In the genomic region with DNA sequence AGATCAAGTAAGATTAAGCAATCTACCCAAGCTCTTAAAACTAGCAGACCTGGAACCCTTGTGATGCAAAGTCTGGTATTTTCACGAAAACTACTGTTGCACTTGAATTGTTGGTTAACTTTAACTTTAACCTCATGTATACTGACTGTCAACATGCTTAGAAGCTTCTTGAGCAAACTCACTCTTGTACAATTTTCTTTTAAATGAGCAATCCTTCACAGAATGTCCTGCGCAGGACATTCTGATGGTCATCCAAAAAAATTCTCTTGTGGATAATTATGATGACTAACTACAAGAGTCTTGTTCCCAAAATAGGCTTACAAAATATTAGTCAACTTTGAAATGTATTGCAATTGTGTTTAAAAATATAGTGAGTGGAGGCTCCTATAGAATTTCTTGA, we compare ENCODE assay signal across 20 cellular contexts. TPM values are rescaled to one million over a fixed set of nuclear protein-coding genes. Genes with fewer than 3 reads are reported as not detected.
DNase-seq lines count a peak whose midpoint lies in the region; ATAC-seq and TF ChIP-seq lines count a peak whose summit lies in the region.
"Had no signal": no experiment of that assay in that cellular context is flagged by ENCODE, and none has a peak within 500 bp of the region (broad histone marks: within the 10 kb centered on the region; RNA-seq: fewer than 3 reads in every experiment).

No MANE protein-coding gene starts in this region.

- H3K36me3 ChIP-seq in ACC112 (ENCODE audit: insufficient read depth, low read length) = no peaks in the 10 kb centered on the region
- H3K36me3 ChIP-seq in IMR-90 (ENCODE audit: control insufficient read depth, insufficient read depth, low read length) = no peaks in the 10 kb centered on the region
- H3K36me3 ChIP-seq: adrenal gland had no signal

- no peaks in the 10 kb centered on the region for H3K9me3 Mint-ChIP-seq in activated naive CD8-positive, alpha-beta T cell treated with anti-CD3 and anti-CD28 coated beads for 36 hours
- H3K9me3 Mint-ChIP-seq: mesothelial cell of epicardium had no signal

- no peak overlapping the region for H2AK5ac ChIP-seq in IMR-90 (ENCODE audit: low read depth, low read length)

- no peaks in the 10 kb centered on the region for H3K36me3 Mint-ChIP-seq in activated naive CD8-positive, alpha-beta T cell treated with anti-CD3 and anti-CD28 coated beads for 36 hours
- H3K36me3 Mint-ChIP-seq: CD8-positive, alpha-beta memory T cell; mesothelial cell of epicardium; T-cell had no signal

- H3K4me3 ChIP-seq in ACC112 (ENCODE audit: low read depth, low read length) (peak overlapping the region; percentile 22; the same call in 1 of the 2 replicates), IMR-90 (ENCODE audit: insufficient read depth, low read depth, low read length) (no peak overlapping the region)
- H3K4me3 ChIP-seq: A549, adrenal gland had no signal

- intact Hi-C loops in IMR-90 (cut with micrococcal nuclease) = no loop called here

- DNase-seq in IMR-90 (peak; percentile 21), dedifferentiated amniotic fluid mesenchymal stem cell (ENCODE audit: extremely low spot score) (peak; percentile 61), hepatic stellate cell (ENCODE audit: low spot score) (peak; percentile 44), KG1 (lab: John Stamatoyannopoulos, UW) (no peak)
- no peak for DNase-seq in activated T-cell treated with anti-CD3 and anti-CD28 coated beads, Interleukin-2, amount 50 U/mL, for 1 hour
- no peak for DNase-seq in activated naive CD8-positive, alpha-beta T cell treated with anti-CD3 and anti-CD28 coated beads for 36 hours
- DNase-seq: activated CD8-positive, alpha-beta T cell treated with anti-CD3 and anti-CD28 coated beads, Interleukin-2, amount 10 ng/mL, durations not matched to agents 7 days and 5 days; adrenal gland; CD8-positive, alpha-beta memory T cell; cortex of kidney; kidney; MM.1S; NCI-H187; NCI-H226; retina; T-cell had no signal

- no peak overlapping the region for H3K9ac ChIP-seq in IMR-90 (ENCODE audit: low read depth, low read length)

- H3K27me3 ChIP-seq in ACC112 (ENCODE audit: insufficient read depth, low read length) = no peaks in the 10 kb centered on the region
- H3K27me3 ChIP-seq in IMR-90 (ENCODE audit: control insufficient read depth, insufficient read depth, low read length) = no peaks in the 10 kb centered on the region
- H3K27me3 ChIP-seq: adrenal gland had no signal

- no peak overlapping the region for H3K4me2 ChIP-seq in IMR-90 (ENCODE audit: low read depth, low read length)
- H3K4me2 ChIP-seq: A549 had no signal

- no peak overlapping the region for H3K27ac Mint-ChIP-seq in activated naive CD8-positive, alpha-beta T cell treated with anti-CD3 and anti-CD28 coated beads for 36 hours
- H3K27ac Mint-ChIP-seq: activated CD8-positive, alpha-beta T cell treated with anti-CD3 and anti-CD28 coated beads, Interleukin-2, amount 10 ng/mL, durations not matched to agents 7 days and 5 days; CD8-positive, alpha-beta memory T cell; mesothelial cell of epicardium; T-cell had no signal

- dilution Hi-C loops in IMR-90 (cut with HindIII; ENCODE audit: low sequenced_read_pairs, unreplicated experiment) = no loop called here

- no peak overlapping the region for H4K5ac ChIP-seq in IMR-90 (ENCODE audit: low read depth, low read length)

- TF ChIP-seq POLR2A in IMR-90 (IDR thresholded peaks at IDR 0.05; ENCODE audit: low read depth, low read length) = no peak

- no peak overlapping the region for H4K8ac ChIP-seq in IMR-90 (ENCODE audit: low read depth in 2 of 2, low read length in 2 of 2)

- no CpG with 5 or more reads among the region's 2 CpGs for WGBS in IMR-90 (ENCODE audit: extremely low coverage in 2 of 2, insufficient read length in 1 of 2), 2 experiments

- no peaks in the 10 kb centered on the region for H3K27me3 Mint-ChIP-seq in activated naive CD8-positive, alpha-beta T cell treated with anti-CD3 and anti-CD28 coated beads for 36 hours
- H3K27me3 Mint-ChIP-seq: CD8-positive, alpha-beta memory T cell; T-cell had no signal

- no peak overlapping the region for H4K91ac ChIP-seq in IMR-90 (ENCODE audit: insufficient read depth, low read depth, low read length)

- no peak overlapping the region for H2BK120ac ChIP-seq in IMR-90 (ENCODE audit: low read depth, low read length)

- TF ChIP-seq CTCF in IMR-90 (conservative IDR thresholded peaks at IDR 0.05; ENCODE audit: low read depth, low read length) = no peak

- no peak overlapping the region for H2BK5ac ChIP-seq in IMR-90 (ENCODE audit: low read depth, low read length, poor library complexity, severe bottlenecking)

- no peak overlapping the region for H2AFZ ChIP-seq in ACC112 (ENCODE audit: low read length, unreplicated experiment)
- H2AFZ ChIP-seq in IMR-90 (replicated peaks; ENCODE audit: low read length, poor library complexity) = no peak overlapping the region

- H3K4me1 Mint-ChIP-seq in activated naive CD8-positive, alpha-beta T cell treated with anti-CD3 and anti-CD28 coated beads for 36 hours = no peaks in the 10 kb centered on the region
- H3K4me1 Mint-ChIP-seq: CD8-positive, alpha-beta memory T cell; T-cell had no signal

- no peak overlapping the region for H3K4ac ChIP-seq in IMR-90 (ENCODE audit: low read depth, low read length)

- H3K79me1 ChIP-seq in IMR-90 (ENCODE audit: low read depth in 1 of 2, low read length in 2 of 2) = no peaks in the 10 kb centered on the region

- POLR2A ChIA-PET in IMR-90 (lab: Charles Lee; ENCODE audit: unreplicated experiment) = no interaction called here

- in situ Hi-C loops in IMR-90 (cut with MboI; ENCODE audit: low sequenced_read_pairs) = no loop called here

- H2BK15ac ChIP-seq in IMR-90 (ENCODE audit: low read depth, low read length) = no peak overlapping the region

- H3K23ac ChIP-seq in IMR-90 (ENCODE audit: low read depth, low read length) = no peak overlapping the region

- H4K20me1 ChIP-seq in IMR-90 (ENCODE audit: insufficient read depth, low read length) = no peaks in the 10 kb centered on the region

- ATAC-seq in IMR-90 (ENCODE audit: low read depth) = no peak
- ATAC-seq in GM19395 (IDR thresholded peaks at IDR 0.05; ENCODE audit: unreplicated experiment) = no peak
- ATAC-seq: A549; activated CD8-positive, alpha-beta T cell treated with anti-CD3 and anti-CD28 coated beads, Interleukin-2, amount 10 ng/mL, durations not matched to agents 7 days and 5 days; T-cell had no signal

- no peak for TF ChIP-seq RAD21 in IMR-90 (IDR thresholded peaks at IDR 0.05; ENCODE audit: low read length)

- CTCF ChIA-PET in IMR-90 (lab: Yijun Ruan, JAX) = no interaction called here

- H3K9me3 ChIP-seq in IMR-90 (ENCODE audit: control insufficient read depth, insufficient read depth, low read length) = no peaks in the 10 kb centered on the region
- H3K9me3 ChIP-seq: A549, adrenal gland had no signal

- H3K79me2 ChIP-seq in ACC112 (ENCODE audit: control insufficient read depth, insufficient read depth, low read length, unreplicated experiment) = no peaks in the 10 kb centered on the region

- H2AK9ac ChIP-seq in IMR-90 (replicated peaks; ENCODE audit: low read depth, low read length, poor library complexity) = no peak overlapping the region

- H3K4me1 ChIP-seq in ACC112 (ENCODE audit: control insufficient read depth, insufficient read depth, low read length, unreplicated experiment) (peaks cover 28% of the 10 kb centered on the region), IMR-90 (ENCODE audit: control insufficient read depth, insufficient read depth, low read length) (peaks cover under 1% of the 10 kb centered on the region; the same call in 1 of the 2 replicates)
- H3K4me1 ChIP-seq: A549, adrenal gland had no signal

- H3K56ac ChIP-seq in IMR-90 (ENCODE audit: extremely low read depth, insufficient read depth, low read length) = no peak overlapping the region

- H3K4me3 Mint-ChIP-seq in activated naive CD8-positive, alpha-beta T cell treated with anti-CD3 and anti-CD28 coated beads for 36 hours = no peak overlapping the region
- H3K4me3 Mint-ChIP-seq: activated CD8-positive, alpha-beta T cell treated with anti-CD3 and anti-CD28 coated beads, Interleukin-2, amount 10 ng/mL, durations not matched to agents 7 days and 5 days; CD8-positive, alpha-beta memory T cell; mesothelial cell of epicardium; T-cell had no signal

- peak overlapping the region; percentile 85 for H3K27ac ChIP-seq in ACC112 (ENCODE audit: low read depth, low read length)
- H3K27ac ChIP-seq in IMR-90 (ENCODE audit: insufficient read depth, low read length) = no peak overlapping the region
- H3K27ac ChIP-seq: A549, adrenal gland had no signal

- no peaks in the 10 kb centered on the region for H3K9me1 ChIP-seq in IMR-90 (ENCODE audit: insufficient read depth, low read length)

- no peak overlapping the region for H3K18ac ChIP-seq in IMR-90 (ENCODE audit: low read depth, low read length)

- no peak overlapping the region for H3K14ac ChIP-seq in IMR-90 (replicated peaks; ENCODE audit: low read depth, low read length)

- no TSS peak for BruUV-seq in IMR-90 (replicated peaks; lab: Mats Ljungman, UMichigan)

- no peak overlapping the region for H2BK20ac ChIP-seq in IMR-90 (ENCODE audit: low read depth, low read length)

TF ChIP-seq in IMR-90, 13 proteins besides CTCF, POLR2A, EP300 and RAD21 (continues in another document):
- TF ChIP-seq CEBPB (IDR thresholded peaks at IDR 0.05; ENCODE audit: low read depth, low read length) (no peak), CHD1 (IDR thresholded peaks at IDR 0.05; ENCODE audit: low read depth, low read length) (no peak), MAZ (IDR thresholded peaks at IDR 0.05; ENCODE audit: borderline replicate concordance, low read depth, low read length) (no peak)
- TF ChIP-seq, protein P1, sequence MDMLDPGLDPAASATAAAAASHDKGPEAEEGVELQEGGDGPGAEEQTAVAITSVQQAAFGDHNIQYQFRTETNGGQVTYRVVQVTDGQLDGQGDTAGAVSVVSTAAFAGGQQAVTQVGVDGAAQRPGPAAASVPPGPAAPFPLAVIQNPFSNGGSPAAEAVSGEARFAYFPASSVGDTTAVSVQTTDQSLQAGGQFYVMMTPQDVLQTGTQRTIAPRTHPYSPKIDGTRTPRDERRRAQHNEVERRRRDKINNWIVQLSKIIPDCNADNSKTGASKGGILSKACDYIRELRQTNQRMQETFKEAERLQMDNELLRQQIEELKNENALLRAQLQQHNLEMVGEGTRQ (IDR thresholded peaks at IDR 0.05; ENCODE audit: low read depth, low read length) = no peak

RNA-seq across cellular contexts. Expression of gene PDE3A, which starts 54.0 kb away (rescaled TPM):
- total RNA-seq in IMR-90 (2012; rRNA removed) = 0.18 and 0.28 TPM in 2 replicates
- 0.01 and 0.09 TPM in 2 replicates for polyA plus RNA-seq in IMR-90 (2012; rRNA removed)
- polyA plus RNA-seq in IMR-90 (2012; cell fraction: cytosol; rRNA removed) = 0.01 and 0.02 TPM in 2 replicates
- 0.05 and 0.10 TPM in 2 replicates for polyA plus RNA-seq in IMR-90 (2012; cell fraction: nucleus; rRNA removed; ENCODE audit: low replicate concordance)
- total RNA-seq in activated naive CD8-positive, alpha-beta T cell treated with anti-CD3 and anti-CD28 coated beads for 36 hours = not detected
- total RNA-seq: activated CD8-positive, alpha-beta T cell treated with anti-CD3 and anti-CD28 coated beads, Interleukin-2, amount 10 ng/mL, durations not matched to agents 7 days and 5 days had no signal
- polyA plus RNA-seq: CD8-positive, alpha-beta memory T cell had no signal

Comparison
In these comparisons a context has a peak if more than half of its experiments do, and no peak if none do; other contexts are left out.
1. DNase-seq: peak in IMR-90 (single experiment), dedifferentiated amniotic fluid mesenchymal stem cell (single experiment) and hepatic stellate cell (single experiment); none in activated T-cell treated with anti-CD3 and anti-CD28 coated beads, Interleukin-2, amount 50 U/mL, for 1 hour (single experiment), KG1 (single experiment) and activated naive CD8-positive, alpha-beta T cell treated with anti-CD3 and anti-CD28 coated beads for 36 hours (single experiment).